In the genomic region with DNA sequence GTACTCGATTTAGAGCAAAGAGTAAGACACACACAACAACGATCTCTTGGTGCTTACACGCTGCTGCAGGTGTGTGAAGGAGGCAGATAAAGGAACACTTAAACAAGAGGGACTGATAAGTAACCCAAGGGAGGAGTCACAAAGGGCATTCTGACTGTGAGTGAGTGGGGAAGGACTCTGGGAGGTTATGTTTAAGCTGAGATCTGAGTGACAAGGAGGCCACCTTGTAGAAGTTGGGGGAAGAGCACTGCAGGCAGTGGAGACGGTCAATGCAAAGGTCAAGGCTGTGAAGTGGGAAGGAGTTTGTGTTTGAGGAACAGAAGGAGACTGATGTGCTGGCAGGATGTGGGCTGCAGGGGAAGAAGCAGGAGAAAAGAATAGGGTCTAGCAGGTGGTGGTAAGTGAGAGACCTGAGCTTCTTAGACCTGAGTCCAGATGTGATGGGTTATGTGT, we compare ENCODE assay signal across 13 cellular contexts.
DNase-seq lines count a peak whose midpoint lies in the region; ATAC-seq and TF ChIP-seq lines count a peak whose summit lies in the region.
"Had no signal": no experiment of that assay in that cellular context is flagged by ENCODE, and none has a peak within 500 bp of the region (broad histone marks: within the 10 kb centered on the region; RNA-seq: fewer than 3 reads in every experiment).

No MANE protein-coding gene starts in this region.

- H3K4me2 ChIP-seq in OCI-LY1 (ENCODE audit: low read length): peak overlapping the region; percentile 31; the same call in 1 of the 2 replicates

- TF ChIP-seq CTCF in OCI-LY1 (IDR thresholded peaks at IDR 0.05; ENCODE audit: low read length) (peak; percentile 33; the same call in 1 of the 2 replicates), left lung (IDR thresholded peaks at IDR 0.05) (no peak), testis (IDR thresholded peaks at IDR 0.05) (no peak)

- H3K4me3 Mint-ChIP-seq in activated CD4-positive, alpha-beta T cell treated with anti-CD3 and anti-CD28 coated beads for 36 hours: no peak overlapping the region

- H3K27ac Mint-ChIP-seq in activated CD4-positive, alpha-beta T cell treated with anti-CD3 and anti-CD28 coated beads for 36 hours: peak overlapping the region; percentile 2

- no peak overlapping the region for H2AFZ ChIP-seq in OCI-LY1 (ENCODE audit: low read length)

- H3K9me3 ChIP-seq in OCI-LY1 (ENCODE audit: low read length) (no peaks in the 10 kb centered on the region), left lung (no peaks in the 10 kb centered on the region), testis (no peaks in the 10 kb centered on the region)

- H3F3A ChIP-seq in OCI-LY1 (ENCODE audit: insufficient read depth, low read length): no peaks in the 10 kb centered on the region; the same call in 1 of the 2 replicates

- CTCF ChIA-PET in activated CD4-positive, alpha-beta T cell treated with anti-CD3 and anti-CD28 coated beads for 36 hours (lab: Charles Lee): interaction anchor here (0.7 to 0.8 kb wide), 2 partner anchors 21 to 24 kb away, joined by 3 read pairs; no protein-coding TSS in a partner anchor

- no peak for TF ChIP-seq POLR2A in testis (IDR thresholded peaks at IDR 0.05)

- intact Hi-C loops in activated CD4-positive, alpha-beta T cell treated with anti-CD3 and anti-CD28 coated beads for 36 hours (cut with DNase I, micrococcal nuclease): no loop called here
- intact Hi-C loops in left lung (cut with DNase I): no loop called here
- intact Hi-C loops in testis (cut with DNase I; ENCODE audit: low total_unique reads): no loop called here

- no peaks in the 10 kb centered on the region for H4K20me1 ChIP-seq in OCI-LY1 (ENCODE audit: insufficient read depth, low read length)

- H3K36me3 ChIP-seq in OCI-LY1 (ENCODE audit: insufficient read depth, low read length): no peaks in the 10 kb centered on the region
- H3K36me3 ChIP-seq in left lung: no peaks in the 10 kb centered on the region
- no peaks in the 10 kb centered on the region for H3K36me3 ChIP-seq in testis (ENCODE audit: low read depth, missing control alignments)

- POLR2A ChIA-PET in activated CD4-positive, alpha-beta T cell treated with anti-CD3 and anti-CD28 coated beads for 36 hours (lab: Charles Lee): no interaction called here

- no peaks in the 10 kb centered on the region for H3K9me2 ChIP-seq in OCI-LY1 (ENCODE audit: low read depth, low read length)

- peak; percentile 80 for ATAC-seq in activated CD4-positive, alpha-beta T cell treated with anti-CD3 and anti-CD28 coated beads for 36 hours
- ATAC-seq in left lung (peak; percentile 68), GM21737 (IDR thresholded peaks at IDR 0.05; ENCODE audit: unreplicated experiment) (no peak), GM18873 (IDR thresholded peaks at IDR 0.05; ENCODE audit: low FRiP score, unreplicated experiment) (no peak)
- ATAC-seq: naive thymus-derived CD4-positive, alpha-beta T cell had no signal

- peaks cover 21% of the 10 kb centered on the region for H3K36me3 Mint-ChIP-seq in activated CD4-positive, alpha-beta T cell treated with anti-CD3 and anti-CD28 coated beads for 36 hours (ENCODE audit: low read depth)

- no peaks in the 10 kb centered on the region for H3K9me3 Mint-ChIP-seq in activated CD4-positive, alpha-beta T cell treated with anti-CD3 and anti-CD28 coated beads for 36 hours (ENCODE audit: low read depth)

- no peak for DNase-seq in activated CD4-positive, alpha-beta T cell treated with anti-CD3 and anti-CD28 coated beads for 36 hours
- no peak for DNase-seq in activated CD4-positive, alpha-beta T cell treated with anti-CD3 and anti-CD28 coated beads, Interleukin-2, amount 50 U/mL, for 48 hours
- DNase-seq in left lung (peak in 1 of 2 donors; percentile 41), testis (no peak), nucleus accumbens (lab: John Stamatoyannopoulos, UW) (no peak)
- DNase-seq: central memory CD4-positive, alpha-beta T cell; naive thymus-derived CD4-positive, alpha-beta T cell; NCI-H226; RPMI8226; stimulated activated CD4-positive, alpha-beta T cell treated with anti-CD3 and anti-CD28 coated beads, Interleukin-15, amount 100 ng/mL, for 24 hours had no signal

- H3K4me1 Mint-ChIP-seq in activated CD4-positive, alpha-beta T cell treated with anti-CD3 and anti-CD28 coated beads for 36 hours: peaks cover 33% of the 10 kb centered on the region

- H3K79me2 ChIP-seq in OCI-LY1 (ENCODE audit: insufficient read depth, low read length): no peaks in the 10 kb centered on the region

- peak overlapping the region; percentile 21; the same call in 1 of the 2 replicates for H3K9ac ChIP-seq in OCI-LY1 (ENCODE audit: low read length)

- peaks cover 62% of the 10 kb centered on the region for H3K4me1 ChIP-seq in OCI-LY1 (ENCODE audit: insufficient read depth, low read length, severe bottlenecking)
- H3K4me1 ChIP-seq in left lung: peaks cover 17 to 57% of the 10 kb centered on the region in 2 donors
- H3K4me1 ChIP-seq in testis: peaks cover 15% of the 10 kb centered on the region

- 40 to 47% methylated on average over 4 of the region's 4 CpGs for WGBS in testis, 2 donors

- H3K27me3 Mint-ChIP-seq in activated CD4-positive, alpha-beta T cell treated with anti-CD3 and anti-CD28 coated beads for 36 hours: no peaks in the 10 kb centered on the region
- H3K27me3 Mint-ChIP-seq: naive thymus-derived CD4-positive, alpha-beta T cell had no signal

- H3K27ac ChIP-seq in OCI-LY1 (ENCODE audit: low read depth, low read length, poor library complexity, severe bottlenecking) (peak overlapping the region; percentile 92), left lung (no peak overlapping the region), testis (peak overlapping the region; percentile 27 to 92)

- H3K27me3 ChIP-seq in OCI-LY1 (ENCODE audit: insufficient read depth, low read length) (no peaks in the 10 kb centered on the region), left lung (no peaks in the 10 kb centered on the region), testis (no peaks in the 10 kb centered on the region)

- H3K4me3 ChIP-seq in OCI-LY1 (ENCODE audit: low read depth, low read length, poor library complexity, severe bottlenecking) (no peak overlapping the region), left lung (no peak overlapping the region), testis (no peak overlapping the region)

Comparison
In these comparisons a context has a peak if more than half of its experiments do, and no peak if none do; other contexts are left out.
1. ATAC-seq: peak in activated CD4-positive, alpha-beta T cell treated with anti-CD3 and anti-CD28 coated beads for 36 hours (single experiment) and left lung (single experiment); none in GM21737 (single experiment) and GM18873 (single experiment).
2. H3K27ac ChIP-seq: peak in OCI-LY1 (single experiment) and testis (2 of 2); none in left lung (0 of 2).